14 cellular contexts compared by ENCODE assay signal in genomic region chr11:73384127-73384441, GRCh38. TPM values are rescaled to one million over a fixed set of nuclear protein-coding genes. Genes with fewer than 3 reads are reported as not detected.
DNase-seq lines count a peak whose midpoint lies in the region; ATAC-seq and TF ChIP-seq lines count a peak whose summit lies in the region.
"Had no signal": no experiment of that assay in that cellular context is flagged by ENCODE, and none has a peak within 500 bp of the region (broad histone marks: within the 10 kb centered on the region; RNA-seq: fewer than 3 reads in every experiment).

No MANE protein-coding gene starts in this region.

- H3K9me3 ChIP-seq in A673 (ENCODE audit: low read depth, low read length, poor library complexity, severe bottlenecking): no peaks in the 10 kb centered on the region
- no peaks in the 10 kb centered on the region for H3K9me3 ChIP-seq in DND-41 (ENCODE audit: insufficient read depth, low read length, severe bottlenecking)

- H3K27ac Mint-ChIP-seq in activated CD8-positive, alpha-beta T cell treated with anti-CD3 and anti-CD28 coated beads, Interleukin-2, amount 10 ng/mL, durations not matched to agents 7 days and 5 days: peak overlapping the region; percentile 94
- peak overlapping the region; percentile 96 for H3K27ac Mint-ChIP-seq in memory B cell

- no peaks in the 10 kb centered on the region for H3K9me3 Mint-ChIP-seq in activated CD8-positive, alpha-beta T cell treated with anti-CD3 and anti-CD28 coated beads, Interleukin-2, amount 10 ng/mL, durations not matched to agents 7 days and 5 days (ENCODE audit: insufficient read depth)
- H3K9me3 Mint-ChIP-seq in memory B cell: no peaks in the 10 kb centered on the region
- H3K9me3 Mint-ChIP-seq: stimulated activated naive CD8-positive, alpha-beta T cell treated with anti-CD3 and anti-CD28 coated beads, Interleukin-15, Interleukin-2, amounts not matched to agents 100 ng/mL and 50 ng/mL, for 24 hours; T-cell had no signal

- no peak for TF ChIP-seq CTCF in A673 (conservative IDR thresholded peaks at IDR 0.05; ENCODE audit: low read depth, low read length)
- no peak for TF ChIP-seq CTCF in DND-41 (IDR thresholded peaks at IDR 0.05; ENCODE audit: borderline replicate concordance, extremely low read depth, low read length, poor library complexity, severe bottlenecking)
- TF ChIP-seq CTCF in GM20000 (IDR thresholded peaks at IDR 0.05; ENCODE audit: extremely low read depth, missing control alignments): no peak

- no peak overlapping the region for H3K4me3 Mint-ChIP-seq in activated CD8-positive, alpha-beta T cell treated with anti-CD3 and anti-CD28 coated beads, Interleukin-2, amount 10 ng/mL, durations not matched to agents 7 days and 5 days
- peak overlapping the region; percentile 28 for H3K4me3 Mint-ChIP-seq in memory B cell

- peaks cover 98% of the 10 kb centered on the region for H4K20me1 ChIP-seq in DND-41 (ENCODE audit: insufficient read depth, low read length)

- H3K36me3 ChIP-seq in A673 (ENCODE audit: insufficient read depth, low read length, poor library complexity, severe bottlenecking) (no peaks in the 10 kb centered on the region), DND-41 (ENCODE audit: insufficient read depth, low read length) (peaks cover 26% of the 10 kb centered on the region)

- POLR2A ChIA-PET in A673 (lab: Charles Lee; ENCODE audit: low non-redundant PET): no interaction called here
- POLR2A ChIA-PET in activated CD8-positive, alpha-beta T cell treated with anti-CD3 and anti-CD28 coated beads, Interleukin-2, amount 10 ng/mL, durations not matched to agents 7 days and 5 days (lab: Charles Lee): interaction anchor here (1.4 kb wide), 1 partner anchor 38 kb away, joined by 3 read pairs; no protein-coding TSS in a partner anchor

- H3K4me2 ChIP-seq in DND-41 (ENCODE audit: insufficient read depth, low read length): no peak overlapping the region
- H3K4me2 ChIP-seq: PC-9 had no signal

- H3K27ac ChIP-seq in A673 (ENCODE audit: low read depth, low read length, poor library complexity, severe bottlenecking) (peak overlapping the region; percentile 45), DND-41 (ENCODE audit: low read length) (0 out of 2 replicates have a peak overlapping the region, but pooled peaks have one; percentile 26)
- H3K27ac ChIP-seq: PC-9 had no signal

- H3K27me3 ChIP-seq in A673 (replicated peaks; ENCODE audit: insufficient read depth, low read depth, low read length, poor library complexity) (no peaks in the 10 kb centered on the region), DND-41 (ENCODE audit: insufficient read depth, low read length, poor library complexity) (no peaks in the 10 kb centered on the region)

- H3K27me3 Mint-ChIP-seq in activated CD8-positive, alpha-beta T cell treated with anti-CD3 and anti-CD28 coated beads, Interleukin-2, amount 10 ng/mL, durations not matched to agents 7 days and 5 days (ENCODE audit: low read depth): no peaks in the 10 kb centered on the region
- H3K27me3 Mint-ChIP-seq in memory B cell: no peaks in the 10 kb centered on the region
- H3K27me3 Mint-ChIP-seq: stimulated activated naive CD8-positive, alpha-beta T cell treated with anti-CD3 and anti-CD28 coated beads, Interleukin-15, Interleukin-2, amounts not matched to agents 100 ng/mL and 50 ng/mL, for 24 hours; T-cell had no signal

- H2AFZ ChIP-seq in DND-41 (ENCODE audit: low read depth, low read length): no peak overlapping the region
- H2AFZ ChIP-seq: PC-9 had no signal

- H3K36me3 Mint-ChIP-seq in activated CD8-positive, alpha-beta T cell treated with anti-CD3 and anti-CD28 coated beads, Interleukin-2, amount 10 ng/mL, durations not matched to agents 7 days and 5 days (ENCODE audit: low read depth): peaks cover 13% of the 10 kb centered on the region
- H3K36me3 Mint-ChIP-seq in memory B cell: no peaks in the 10 kb centered on the region
- H3K36me3 Mint-ChIP-seq: T-cell had no signal

- peaks cover 99% of the 10 kb centered on the region for H3K79me2 ChIP-seq in DND-41 (ENCODE audit: insufficient read depth, low read length)

- H3K4me1 ChIP-seq in A673 (ENCODE audit: insufficient read depth, low read length, poor library complexity, severe bottlenecking) (peaks cover 58% of the 10 kb centered on the region), DND-41 (ENCODE audit: insufficient read depth, low read length) (peaks cover 48% of the 10 kb centered on the region)

- no TSS peak for BruUV-seq in A673 (replicated peaks; lab: Mats Ljungman, UMichigan)

- DNase-seq in A673 (ENCODE audit: low spot score): no peak
- no peak for DNase-seq in DND-41
- no peak for DNase-seq in activated CD8-positive, alpha-beta T cell treated with anti-CD3 and anti-CD28 coated beads, Interleukin-2, amount 10 ng/mL, durations not matched to agents 7 days and 5 days
- DNase-seq in memory B cell (ENCODE audit: low spot score in 2 of 2): no peak
- no peak for DNase-seq in posterior cingulate gyrus
- DNase-seq in NCI-H1436 (lab: John Stamatoyannopoulos, UW): no peak
- no peak for DNase-seq in SIG-M5 treated with dmso at 0.1 percent for 504 hours (lab: John Stamatoyannopoulos, UW; ENCODE audit: unreplicated experiment)
- no peak for DNase-seq in GM20000 (ENCODE audit: low spot score)
- DNase-seq: activated CD8-positive, alpha-beta memory T cell treated with anti-CD3 and anti-CD28 coated beads for 24 hours; NCI-H1105 treated with DMSO at 0.1 percent for 48 hours; NCI-H446 treated with DMSO at 0.1 percent for 48 hours had no signal

- ATAC-seq in DND-41 (ENCODE audit: insufficient read depth, low read depth): no peak
- ATAC-seq in activated CD8-positive, alpha-beta T cell treated with anti-CD3 and anti-CD28 coated beads, Interleukin-2, amount 10 ng/mL, durations not matched to agents 7 days and 5 days: no peak
- ATAC-seq in memory B cell (ENCODE audit: low read depth): no peak

- H3K4me3 ChIP-seq in A673 (ENCODE audit: low read depth, low read length, poor library complexity, severe bottlenecking) (no peak overlapping the region), DND-41 (ENCODE audit: low read depth in 1 of 2, low read length in 2 of 2) (no peak overlapping the region)
- H3K4me3 ChIP-seq: PC-9 had no signal

- H3K4me1 Mint-ChIP-seq in activated CD8-positive, alpha-beta T cell treated with anti-CD3 and anti-CD28 coated beads, Interleukin-2, amount 10 ng/mL, durations not matched to agents 7 days and 5 days (ENCODE audit: low read depth): peaks cover 90% of the 10 kb centered on the region
- H3K4me1 Mint-ChIP-seq in memory B cell: peaks cover 83% of the 10 kb centered on the region

- CTCF ChIA-PET in A673 (lab: Charles Lee): interaction anchor here (2.2 kb wide), 1 partner anchor 9 kb away, joined by 7 read pairs; no protein-coding TSS in a partner anchor
- CTCF ChIA-PET in activated CD8-positive, alpha-beta T cell treated with anti-CD3 and anti-CD28 coated beads, Interleukin-2, amount 10 ng/mL, durations not matched to agents 7 days and 5 days (lab: Charles Lee): interaction anchor here (1.3 to 9.1 kb wide), 8 partner anchors 8 to 278 kb away, joined by 3 to 75 read pairs (median 5); partner anchors contain the start of genes ARHGEF17 and RELT

- no peak overlapping the region for H3K9ac ChIP-seq in DND-41 (ENCODE audit: low read depth, low read length)

- intact Hi-C loops in A673 (cut with micrococcal nuclease; ENCODE audit: unreplicated experiment) (no loop called here), posterior cingulate gyrus (cut with DNase I) (no loop called here)

RNA-seq across cellular contexts. Expression of gene RELT, which starts 7.9 kb away (rescaled TPM):
- total RNA-seq in A673 (2021): 16.2 and 20.9 TPM in 2 replicates
- 10 to 100 TPM; 28.6 to 33.2 TPM for total RNA-seq in activated CD8-positive, alpha-beta T cell treated with anti-CD3 and anti-CD28 coated beads, Interleukin-2, amount 10 ng/mL, durations not matched to agents 7 days and 5 days
